In genomic region chr11:90947930-90948329, GRCh38 we compare ENCODE assay signal across 13 cellular contexts.
"Had no signal": no experiment of that assay in that cellular context is flagged by ENCODE, and none has a peak within 500 bp of the region (broad histone marks: within the 10 kb centered on the region; RNA-seq: fewer than 3 reads in every experiment).

No MANE protein-coding gene starts in this region.

- H3K9me3 Mint-ChIP-seq: stimulated activated memory B cell treated with anti-CD40 and anti-IgM and Interleukin-4, amounts not matched to agents 10 μg/mL and 1 μg/mL and 100 μg/mL, for 72 hours had no signal

- H3K4me1 ChIP-seq: ascending aorta, gastrocnemius medialis, thyroid gland had no signal

- H3K4me3 Mint-ChIP-seq: naive thymus-derived CD4-positive, alpha-beta T cell; stimulated activated memory B cell treated with anti-CD40 and anti-IgM and Interleukin-4, amounts not matched to agents 10 μg/mL and 1 μg/mL and 100 μg/mL, for 72 hours had no signal

- H3K9me3 ChIP-seq: ascending aorta, gastrocnemius medialis, thyroid gland had no signal

- H3K36me3 Mint-ChIP-seq: naive thymus-derived CD4-positive, alpha-beta T cell; stimulated activated memory B cell treated with anti-CD40 and anti-IgM and Interleukin-4, amounts not matched to agents 10 μg/mL and 1 μg/mL and 100 μg/mL, for 72 hours had no signal

- H3K27ac Mint-ChIP-seq: naive thymus-derived CD4-positive, alpha-beta T cell; stimulated activated memory B cell treated with anti-CD40 and anti-IgM and Interleukin-4, amounts not matched to agents 10 μg/mL and 1 μg/mL and 100 μg/mL, for 72 hours had no signal

- H3K27me3 ChIP-seq: ascending aorta, gastrocnemius medialis, thyroid gland had no signal

- ATAC-seq: activated CD4-positive, CD25-positive, alpha-beta regulatory T cell treated with anti-CD3 and anti-CD28 coated beads, Interleukin-2, amount 50 U/mL, for 24 hours; gastrocnemius medialis; left cardiac atrium; naive thymus-derived CD4-positive, alpha-beta T cell; stimulated activated memory B cell treated with anti-CD40 and anti-IgM and Interleukin-4, amounts not matched to agents 10 μg/mL and 1 μg/mL and 100 μg/mL, for 72 hours had no signal

- H3K4me3 ChIP-seq: ascending aorta, gastrocnemius medialis, lung, thyroid gland had no signal

- DNase-seq: activated naive CD4-positive, alpha-beta T cell; dermis blood vessel endothelial cell; gastrocnemius medialis; left cardiac atrium; naive thymus-derived CD4-positive, alpha-beta T cell; retina; stimulated activated CD4-positive, alpha-beta T cell treated with anti-CD3 and anti-CD28 coated beads, Interleukin-2, amount 100 ng/mL, for 48 hours; T-helper 9 cell; thyroid gland had no signal

- H3K27me3 Mint-ChIP-seq: naive thymus-derived CD4-positive, alpha-beta T cell; stimulated activated memory B cell treated with anti-CD40 and anti-IgM and Interleukin-4, amounts not matched to agents 10 μg/mL and 1 μg/mL and 100 μg/mL, for 72 hours had no signal

- H3K36me3 ChIP-seq: ascending aorta, gastrocnemius medialis, thyroid gland had no signal

- H3K27ac ChIP-seq: ascending aorta, gastrocnemius medialis, thyroid gland had no signal

- H3K4me1 Mint-ChIP-seq: naive thymus-derived CD4-positive, alpha-beta T cell; stimulated activated memory B cell treated with anti-CD40 and anti-IgM and Interleukin-4, amounts not matched to agents 10 μg/mL and 1 μg/mL and 100 μg/mL, for 72 hours had no signal
